8 cellular contexts compared by ENCODE assay signal in genomic region chr19:49442793-49443365, GRCh38. TPM values are rescaled to one million over a fixed set of nuclear protein-coding genes. Genes with fewer than 3 reads are reported as not detected.
DNase-seq lines count a peak whose midpoint lies in the region; ATAC-seq and TF ChIP-seq lines count a peak whose summit lies in the region.

No MANE protein-coding gene starts in this region.

- peaks cover 43% of the 10 kb centered on the region for H3K27me3 Mint-ChIP-seq in activated CD8-positive, alpha-beta T cell treated with anti-CD3 and anti-CD28 coated beads for 36 hours

- 1 to 2% methylated on average over 38 to 39 of the region's 41 CpGs for WGBS in testis, 2 donors

- H3K4me1 Mint-ChIP-seq in activated CD8-positive, alpha-beta T cell treated with anti-CD3 and anti-CD28 coated beads for 36 hours (ENCODE audit: low read depth) = peaks cover 33% of the 10 kb centered on the region

- CTCF ChIA-PET in activated CD8-positive, alpha-beta T cell treated with anti-CD3 and anti-CD28 coated beads for 36 hours (lab: Charles Lee) = interaction anchor here (0.5 to 2.0 kb wide), 6 partner anchors 9 to 217 kb away, joined by 3 to 13 read pairs (median 3); partner anchors contain the start of genes FLT3LG and PIH1D1

- intact Hi-C loops in activated CD8-positive, alpha-beta T cell treated with anti-CD3 and anti-CD28 coated beads for 36 hours (cut with micrococcal nuclease) = loop anchor here (5.0 to 10.0 kb wide), 2 partner anchors 51 to 178 kb away; no protein-coding TSS in a partner anchor
- intact Hi-C loops in testis (cut with DNase I; ENCODE audit: low total_unique reads) = loop anchor here (10.0 kb wide), 1 partner anchor 48 kb away; no protein-coding TSS in a partner anchor

- H3K36me3 Mint-ChIP-seq in activated CD8-positive, alpha-beta T cell treated with anti-CD3 and anti-CD28 coated beads for 36 hours (ENCODE audit: low read depth) = peaks cover 8% of the 10 kb centered on the region

- H3K36me3 ChIP-seq in mucosa of rectum (ENCODE audit: control insufficient read depth in 2 of 2, insufficient read depth in 2 of 2, low read length in 2 of 2) (peaks cover 0 to 9% of the 10 kb centered on the region in 2 donors), testis (ENCODE audit: low read depth, missing control alignments) (no peaks in the 10 kb centered on the region)

- H3K4me3 Mint-ChIP-seq in activated CD8-positive, alpha-beta T cell treated with anti-CD3 and anti-CD28 coated beads for 36 hours = peak overlapping the region; percentile 74

- H3K4me3 ChIP-seq in mucosa of rectum (ENCODE audit: low read length in 2 of 2) (peak overlapping the region; percentile 77 to 78), testis (peak overlapping the region; percentile 42 to 64)

- no peaks in the 10 kb centered on the region for H3K9me3 Mint-ChIP-seq in activated CD8-positive, alpha-beta T cell treated with anti-CD3 and anti-CD28 coated beads for 36 hours

- no peak for TF ChIP-seq POLR2A in testis (IDR thresholded peaks at IDR 0.05)

- H3K27me3 ChIP-seq in mucosa of rectum (ENCODE audit: control insufficient read depth in 2 of 2, insufficient read depth in 2 of 2, low read length in 2 of 2) = peaks cover 29 to 31% of the 10 kb centered on the region in 2 donors
- H3K27me3 ChIP-seq in testis = no peaks in the 10 kb centered on the region

- POLR2A ChIA-PET in activated CD8-positive, alpha-beta T cell treated with anti-CD3 and anti-CD28 coated beads for 36 hours (lab: Charles Lee) = interaction anchor here (0.6 to 2.3 kb wide), 3 partner anchors 9 to 51 kb away, joined by 3 to 11 read pairs (median 6); partner anchors contain the start of genes ALDH16A1 and PIH1D1

- peak; percentile 8 for ATAC-seq in HG02981 (IDR thresholded peaks at IDR 0.05; ENCODE audit: unreplicated experiment)
- peak; percentile 18 for ATAC-seq in activated CD8-positive, alpha-beta T cell treated with anti-CD3 and anti-CD28 coated beads for 36 hours

- H3K4me1 ChIP-seq in mucosa of rectum (ENCODE audit: control insufficient read depth in 2 of 2, insufficient read depth in 2 of 2, low read length in 2 of 2) = no peaks in the 10 kb centered on the region
- H3K4me1 ChIP-seq in testis = peaks cover 11% of the 10 kb centered on the region

- peak overlapping the region; percentile 72 to 75 for H3K9ac ChIP-seq in mucosa of rectum (ENCODE audit: low read depth in 1 of 2, low read length in 2 of 2)

- no peaks in the 10 kb centered on the region for H3K9me3 ChIP-seq in mucosa of rectum (ENCODE audit: control insufficient read depth in 2 of 2, low read length in 2 of 2)
- H3K9me3 ChIP-seq in testis = no peaks in the 10 kb centered on the region

- H3K27ac Mint-ChIP-seq in activated CD8-positive, alpha-beta T cell treated with anti-CD3 and anti-CD28 coated beads for 36 hours = peak overlapping the region; percentile 83

- DNase-seq in NOMO-1 treated with DMSO at 0.1 percent for 48 hours (lab: John Stamatoyannopoulos, UW; ENCODE audit: unreplicated experiment) = peak; percentile 51
- DNase-seq in NOMO-1 treated with dmso at 0.1 percent for 144 hours (lab: John Stamatoyannopoulos, UW; ENCODE audit: unreplicated experiment) = no peak
- peak; percentile 79 for DNase-seq in NCI-H446 treated with DMSO at 0.1 percent for 48 hours (lab: John Stamatoyannopoulos, UW)
- DNase-seq in activated CD8-positive, alpha-beta T cell treated with anti-CD3 and anti-CD28 coated beads for 36 hours = peak; percentile 75
- DNase-seq in epithelial cell of prostate (ENCODE audit: low read depth, low spot score) = peak; percentile 20
- peak; percentile 89 for DNase-seq in testis

- TF ChIP-seq CTCF in activated CD8-positive, alpha-beta T cell treated with anti-CD3 and anti-CD28 coated beads for 36 hours (IDR thresholded peaks at IDR 0.05) = no peak
- TF ChIP-seq CTCF in testis (IDR thresholded peaks at IDR 0.05) = no peak

- H3K27ac ChIP-seq in epithelial cell of prostate (peak overlapping the region; percentile 20), mucosa of rectum (ENCODE audit: low read depth in 2 of 2, low read length in 2 of 2) (peak overlapping the region; percentile 77 to 85), testis (peak overlapping the region; percentile 74 to 77)

RNA-seq across cellular contexts. Expression of gene SLC17A7, which starts 1.6 kb away (rescaled TPM):
- under 1 TPM in 1 of 2 experiments, not detected in 1; 0.23 TPM for total RNA-seq in activated CD8-positive, alpha-beta T cell treated with anti-CD3 and anti-CD28 coated beads for 36 hours
- total RNA-seq in testis = 1 to 10 TPM; 2.2 to 2.7 TPM
- polyA plus RNA-seq in testis (ENCODE audit: insufficient read depth, low read depth, low replicate concordance) = 3.2 TPM

RNA-seq across cellular contexts. Expression of gene PIH1D1, which starts 8.7 kb away (rescaled TPM):
- 100 to 1,000 TPM; 124 to 126 TPM for total RNA-seq in activated CD8-positive, alpha-beta T cell treated with anti-CD3 and anti-CD28 coated beads for 36 hours
- total RNA-seq in testis = 10 to 100 TPM; 45.9 to 49.6 TPM
- 55.3 TPM for polyA plus RNA-seq in testis (ENCODE audit: insufficient read depth, low read depth, low replicate concordance)

RNA-seq across cellular contexts. Expression of gene ALDH16A1, which starts 10.1 kb away (rescaled TPM):
- 10 to 100 TPM; 24.6 to 24.8 TPM for total RNA-seq in activated CD8-positive, alpha-beta T cell treated with anti-CD3 and anti-CD28 coated beads for 36 hours
- 10 to 100 TPM; 22.4 to 24.7 TPM for total RNA-seq in testis
- polyA plus RNA-seq in testis (ENCODE audit: insufficient read depth, low read depth, low replicate concordance) = 8.5 TPM

RNA-seq across cellular contexts. Expression of gene GFY, which starts 17.7 kb away (rescaled TPM):
- total RNA-seq in activated CD8-positive, alpha-beta T cell treated with anti-CD3 and anti-CD28 coated beads for 36 hours = not detected
- total RNA-seq in testis = under 1 TPM; 0.24 to 0.62 TPM
- 0.80 TPM for polyA plus RNA-seq in testis (ENCODE audit: insufficient read depth, low read depth, low replicate concordance)

RNA-seq across cellular contexts. Expression of gene PTH2, which starts 19.6 kb away (rescaled TPM):
- not detected for total RNA-seq in activated CD8-positive, alpha-beta T cell treated with anti-CD3 and anti-CD28 coated beads for 36 hours
- not detected for total RNA-seq in testis
- not detected for polyA plus RNA-seq in testis (ENCODE audit: insufficient read depth, low read depth, low replicate concordance)

Comparison
In these comparisons a context has a peak if more than half of its experiments do, and no peak if none do; other contexts are left out.
1. H3K27ac ChIP-seq: peak in every context shown above with its lines; median percentile 81 in mucosa of rectum; 76 in testis; 20 in epithelial cell of prostate.